ENCODE assay signal across 15 cellular contexts in the genomic region with DNA sequence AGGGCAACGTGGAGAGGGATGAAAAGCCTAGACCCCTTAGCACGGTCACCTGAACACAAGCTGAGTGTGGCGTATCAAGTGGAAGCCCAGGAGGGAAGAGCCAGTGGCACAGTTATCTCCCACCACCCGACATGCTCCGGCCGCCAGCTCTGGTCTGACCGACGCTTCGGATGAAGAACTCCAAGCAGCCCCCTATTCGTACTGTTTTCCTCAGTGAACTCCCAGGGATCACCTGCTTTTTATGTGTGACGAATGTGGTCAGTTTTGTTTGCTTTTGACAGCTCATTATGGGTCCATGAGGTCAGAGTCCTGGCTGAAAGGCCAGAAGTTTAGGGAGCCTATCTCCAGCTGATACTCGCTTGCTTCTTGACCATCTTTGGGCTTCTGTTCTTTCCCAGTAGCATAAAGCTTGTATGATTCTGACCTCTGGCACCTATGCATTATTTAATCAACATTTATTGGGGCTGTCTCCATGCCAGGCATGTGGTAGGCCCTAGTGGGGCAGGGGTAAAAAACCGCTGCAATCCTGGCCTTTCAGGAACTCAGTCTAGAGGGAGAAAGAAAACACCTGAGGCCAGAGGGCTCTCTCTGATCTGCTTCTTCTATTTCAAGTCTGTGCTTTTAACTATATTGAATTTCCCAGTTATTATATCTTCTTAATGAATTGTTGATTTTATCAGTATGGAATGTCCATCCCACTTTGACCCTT. TPM values are rescaled to one million over a fixed set of nuclear protein-coding genes. Genes with fewer than 3 reads are reported as not detected.
A peak's percentile ranks its signal among the peaks of the same experiment; 100 is the strongest.
DNase-seq lines count a peak whose midpoint lies in the region; ATAC-seq and TF ChIP-seq lines count a peak whose summit lies in the region.
"Had no signal": no experiment of that assay in that cellular context is flagged by ENCODE, and none has a peak within 500 bp of the region (broad histone marks: within the 10 kb centered on the region; RNA-seq: fewer than 3 reads in every experiment).

No MANE protein-coding gene starts in this region.

- H3K9ac ChIP-seq in BLaER1 (no peak overlapping the region), rectal smooth muscle tissue (ENCODE audit: low read length) (no peak overlapping the region)

- H3K4me3 ChIP-seq in BLaER1 (no peak overlapping the region), rectal smooth muscle tissue (ENCODE audit: low read length) (no peak overlapping the region), psoas muscle (no peak overlapping the region)

- H3K4me1 Mint-ChIP-seq in glutamatergic neuron (ENCODE audit: low read depth, unreplicated experiment) = peaks cover 2% of the 10 kb centered on the region
- peaks cover 9% of the 10 kb centered on the region for H3K4me1 Mint-ChIP-seq in activated CD4-positive, alpha-beta memory T cell treated with anti-CD3 and anti-CD28 coated beads, Interleukin-2, amount 10 ng/mL, durations not matched to agents 7 days and 5 days

- H3K27me3 ChIP-seq in BLaER1 (no peaks in the 10 kb centered on the region), rectal smooth muscle tissue (ENCODE audit: control insufficient read depth, insufficient read depth, low read length) (no peaks in the 10 kb centered on the region), psoas muscle (ENCODE audit: insufficient read depth in 3 of 3, low read length in 2 of 3) (no peaks in the 10 kb centered on the region)

- peaks cover 8% of the 10 kb centered on the region for H3K36me3 Mint-ChIP-seq in glutamatergic neuron (ENCODE audit: unreplicated experiment)
- no peaks in the 10 kb centered on the region for H3K36me3 Mint-ChIP-seq in activated CD4-positive, alpha-beta memory T cell treated with anti-CD3 and anti-CD28 coated beads, Interleukin-2, amount 10 ng/mL, durations not matched to agents 7 days and 5 days (ENCODE audit: low read depth)

- peak overlapping the region; percentile 87 for H3K27ac Mint-ChIP-seq in glutamatergic neuron (ENCODE audit: unreplicated experiment)
- H3K27ac Mint-ChIP-seq in activated CD4-positive, alpha-beta memory T cell treated with anti-CD3 and anti-CD28 coated beads, Interleukin-2, amount 10 ng/mL, durations not matched to agents 7 days and 5 days = no peak overlapping the region
- H3K27ac Mint-ChIP-seq: activated B cell treated with CpG ODN at 0.5 μM for 24 hours; T-helper 1 cell treated with Interleukin-12 subunit alpha and Interleukin-12 subunit beta and Interleukin-4 antibody, amounts not matched to agents 30 μg/mL and 1 μg/mL, for 36 hours had no signal

- no peak for ATAC-seq in GM21737 (IDR thresholded peaks at IDR 0.05; ENCODE audit: unreplicated experiment)
- no peak for ATAC-seq in GM21528 (IDR thresholded peaks at IDR 0.05; ENCODE audit: low FRiP score, unreplicated experiment)
- ATAC-seq in psoas muscle = no peak

- intact Hi-C loops in psoas muscle (cut with DNase I) = no loop called here

- CTCF ChIA-PET in RWPE1 (lab: Yijun Ruan, JAX) = no interaction called here
- CTCF ChIA-PET in activated CD4-positive, alpha-beta memory T cell treated with anti-CD3 and anti-CD28 coated beads, Interleukin-2, amount 10 ng/mL, durations not matched to agents 7 days and 5 days (lab: Charles Lee) = no interaction called here

- H3K9me3 Mint-ChIP-seq in glutamatergic neuron (ENCODE audit: unreplicated experiment) = peaks cover 10% of the 10 kb centered on the region
- peaks cover 1% of the 10 kb centered on the region for H3K9me3 Mint-ChIP-seq in activated CD4-positive, alpha-beta memory T cell treated with anti-CD3 and anti-CD28 coated beads, Interleukin-2, amount 10 ng/mL, durations not matched to agents 7 days and 5 days
- H3K9me3 Mint-ChIP-seq: T-helper 1 cell treated with Interleukin-12 subunit alpha and Interleukin-12 subunit beta and Interleukin-4 antibody, amounts not matched to agents 30 μg/mL and 1 μg/mL, for 36 hours had no signal

- DNase-seq in RWPE1 (ENCODE audit: low spot score) (no peak), glutamatergic neuron (no peak), psoas muscle (no peak)
- no peak for DNase-seq in activated CD4-positive, alpha-beta memory T cell treated with anti-CD3 and anti-CD28 coated beads, Interleukin-2, amount 10 ng/mL, durations not matched to agents 7 days and 5 days
- DNase-seq: activated B cell treated with CpG ODN at 0.5 μM for 24 hours, amniotic stem cell, COR-L47, midbrain, NCI-H187, SHP77 treated with DMSO at 0.1 percent for 48 hours had no signal

- no peaks in the 10 kb centered on the region for H3K27me3 Mint-ChIP-seq in glutamatergic neuron (ENCODE audit: unreplicated experiment)
- H3K27me3 Mint-ChIP-seq in activated CD4-positive, alpha-beta memory T cell treated with anti-CD3 and anti-CD28 coated beads, Interleukin-2, amount 10 ng/mL, durations not matched to agents 7 days and 5 days = no peaks in the 10 kb centered on the region

- whole genome bisulfite sequencing in psoas muscle, 3 donors = 86 to 88% (median 87%) methylated on average over 13 of the region's 13 CpGs

- TF ChIP-seq CTCF in RWPE1 (conservative IDR thresholded peaks at IDR 0.05; ENCODE audit: low read depth) = no peak
- TF ChIP-seq CTCF in glutamatergic neuron (IDR thresholded peaks at IDR 0.05; ENCODE audit: partially characterized antibody, unreplicated experiment) = no peak
- TF ChIP-seq CTCF in psoas muscle (IDR thresholded peaks at IDR 0.05) = no peak

- peak overlapping the region; percentile 40; the same call in 1 of the 2 replicates for H3K4me2 ChIP-seq in BLaER1

- H3K4me3 Mint-ChIP-seq in glutamatergic neuron (ENCODE audit: unreplicated experiment) = no peak overlapping the region
- H3K4me3 Mint-ChIP-seq in activated CD4-positive, alpha-beta memory T cell treated with anti-CD3 and anti-CD28 coated beads, Interleukin-2, amount 10 ng/mL, durations not matched to agents 7 days and 5 days = no peak overlapping the region
- H3K4me3 Mint-ChIP-seq: activated B cell treated with CpG ODN at 0.5 μM for 24 hours; T-helper 1 cell treated with Interleukin-12 subunit alpha and Interleukin-12 subunit beta and Interleukin-4 antibody, amounts not matched to agents 30 μg/mL and 1 μg/mL, for 36 hours had no signal

- H3K9me3 ChIP-seq in BLaER1 (no peaks in the 10 kb centered on the region), psoas muscle (no peaks in the 10 kb centered on the region)

- H3K27ac ChIP-seq in BLaER1 = no peak overlapping the region
- H3K27ac ChIP-seq in RWPE1 = peak overlapping the region; percentile 16; the same call in 1 of the 2 replicates
- peak overlapping the region; percentile 11 for H3K27ac ChIP-seq in rectal smooth muscle tissue (ENCODE audit: low read depth, low read length)
- H3K27ac ChIP-seq in psoas muscle = no peak overlapping the region

- no peaks in the 10 kb centered on the region for H4K20me1 ChIP-seq in BLaER1

- POLR2A ChIA-PET in RWPE1 (lab: Yijun Ruan, JAX; ENCODE audit: low non-redundant PET) = no interaction called here
- POLR2A ChIA-PET in activated CD4-positive, alpha-beta memory T cell treated with anti-CD3 and anti-CD28 coated beads, Interleukin-2, amount 10 ng/mL, durations not matched to agents 7 days and 5 days (lab: Charles Lee) = no interaction called here

- H3K36me3 ChIP-seq in BLaER1 = no peaks in the 10 kb centered on the region
- no peaks in the 10 kb centered on the region for H3K36me3 ChIP-seq in rectal smooth muscle tissue (ENCODE audit: control insufficient read depth, insufficient read depth, low read length)
- no peaks in the 10 kb centered on the region for H3K36me3 ChIP-seq in psoas muscle (ENCODE audit: insufficient read depth in 1 of 2, low read depth in 1 of 2)

- H3K4me1 ChIP-seq in BLaER1 (peaks cover 24% of the 10 kb centered on the region), rectal smooth muscle tissue (ENCODE audit: control insufficient read depth, insufficient read depth, low read length) (peaks cover 8% of the 10 kb centered on the region), psoas muscle (peaks cover 13% of the 10 kb centered on the region)

RNA-seq across cellular contexts. Expression of a gene that starts 33.0 kb away (rescaled TPM):
- 54.2 TPM for total RNA-seq in glutamatergic neuron (ENCODE audit: unreplicated experiment)
- total RNA-seq in activated CD4-positive, alpha-beta memory T cell treated with anti-CD3 and anti-CD28 coated beads, Interleukin-2, amount 10 ng/mL, durations not matched to agents 7 days and 5 days = 10 to 100 TPM; 58.4 to 58.6 TPM
- total RNA-seq in psoas muscle = 100 to 1,000 TPM; 200 to 269 (median 257) TPM
- polyA plus RNA-seq in psoas muscle = 100 to 1,000 TPM; 400 to 716 (median 536) TPM

Comparison
In these comparisons a context has a peak if more than half of its experiments do, and no peak if none do; other contexts are left out.
1. H3K27ac ChIP-seq: peak in RWPE1 (single experiment) and rectal smooth muscle tissue (single experiment); none in BLaER1 (single experiment) and psoas muscle (single experiment).